Comparison of ENCODE assay signal across 38 cellular contexts in the genomic region with DNA sequence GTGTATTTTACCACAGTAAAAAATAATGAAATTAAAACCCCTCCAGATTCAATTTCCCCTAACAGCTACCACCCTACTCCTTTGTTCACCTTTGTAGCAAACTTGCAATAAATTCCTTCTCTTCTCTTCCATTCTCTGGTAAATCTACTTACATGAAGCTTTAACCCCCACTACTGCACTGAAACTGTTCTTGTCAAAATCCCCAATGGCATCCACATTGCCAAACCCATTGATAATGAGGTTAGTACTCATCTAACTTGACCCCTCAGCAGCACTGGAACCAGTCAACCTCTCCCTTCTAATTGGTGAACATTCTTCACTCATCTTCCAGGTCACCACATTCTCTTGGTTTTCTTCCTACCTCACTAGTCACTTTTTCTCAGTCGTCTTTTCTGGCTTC. TPM values are rescaled to one million over a fixed set of nuclear protein-coding genes. Genes with fewer than 3 reads are reported as not detected.
DNase-seq lines count a peak whose midpoint lies in the region; ATAC-seq, FAIRE-seq and TF ChIP-seq lines count a peak whose summit lies in the region.
"Had no signal": no experiment of that assay in that cellular context is flagged by ENCODE, and none has a peak within 500 bp of the region (broad histone marks: within the 10 kb centered on the region; RNA-seq: fewer than 3 reads in every experiment).

No MANE protein-coding gene starts in this region.

- H3K27me3 ChIP-seq in Panc1 (ENCODE audit: control insufficient read depth, insufficient read depth, low read length): no peaks in the 10 kb centered on the region
- no peaks in the 10 kb centered on the region for H3K27me3 ChIP-seq in gastrocnemius medialis
- H3K27me3 ChIP-seq in heart left ventricle: peaks cover 0 to 6% (median 0%) of the 10 kb centered on the region in 9 donors
- no peaks in the 10 kb centered on the region for H3K27me3 ChIP-seq in sigmoid colon
- H3K27me3 ChIP-seq: BE2C; BLaER1; BLaER1 treated with 17β-estradiol and CSF1 and Interleukin-3, amounts not matched to agents 10 nM and 100 nM had no signal

- DNase-seq in GM12892 (ENCODE audit: insufficient read length): no peak
- no peak for DNase-seq in Panc1 (ENCODE audit: low read depth, low spot score)
- no peak for DNase-seq in gastrocnemius medialis
- no peak for DNase-seq in heart left ventricle
- no peak for DNase-seq in sigmoid colon
- DNase-seq in posterior vena cava (ENCODE audit: low spot score): no peak
- DNase-seq: 8988T; ACHN; AML-193; BE2C; C1 segment of cervical spinal cord; Caco-2; Calu3; CD4-positive, alpha-beta memory T cell; CD4-positive, alpha-beta T cell; CD4-positive, CD25-positive, alpha-beta regulatory T cell; CD8-positive, alpha-beta memory T cell; CD8-positive, alpha-beta T cell; COR-L47; DMS 273 treated with DMSO at 0.1 percent for 48 hours; DMS153; DMS53; DMS79; DMS79 treated with DMSO at 0.1 percent for 48 hours; DND-41; EL had no signal

- CTCF ChIA-PET in HEK293 (lab: Yijun Ruan, JAX) (interaction anchor here (0.7 to 1.7 kb wide), 3 partner anchors 13 to 238 kb away, joined by 3 to 5 read pairs (median 3); no protein-coding TSS in a partner anchor), Panc1 (lab: Charles Lee) (no interaction called here)

- H3K27ac ChIP-seq in HEK293 (ENCODE audit: extremely low read depth, low read depth, low read length): no peak overlapping the region
- H3K27ac ChIP-seq in Panc1 (ENCODE audit: low read length): no peak overlapping the region
- peak overlapping the region in 3 of 4 donors; percentile 10 to 96 (median 20) for H3K27ac ChIP-seq in gastrocnemius medialis
- H3K27ac ChIP-seq in heart left ventricle: no peak overlapping the region
- H3K27ac ChIP-seq in sigmoid colon: no peak overlapping the region
- H3K27ac ChIP-seq: 22Rv1; A549; BLaER1; BLaER1 treated with 17β-estradiol and CSF1 and Interleukin-3, amounts not matched to agents 10 nM and 100 nM; C4-2B had no signal

- TF ChIP-seq POLR2A in GM12892 (IDR thresholded peaks at IDR 0.05; ENCODE audit: low read depth, low read length): no peak
- no peak for TF ChIP-seq POLR2A in gastrocnemius medialis (IDR thresholded peaks at IDR 0.05)
- TF ChIP-seq POLR2A in heart left ventricle (IDR thresholded peaks at IDR 0.05): no peak
- no peak for TF ChIP-seq POLR2A in sigmoid colon (IDR thresholded peaks at IDR 0.05)

- TF ChIP-seq CTCF in HEK293 (tag by site-specific recombination; IDR thresholded peaks at IDR 0.05): no peak
- TF ChIP-seq CTCF in Panc1 (IDR thresholded peaks at IDR 0.05): no peak
- TF ChIP-seq CTCF in gastrocnemius medialis (IDR thresholded peaks at IDR 0.05 in 4 of 5, conservative IDR thresholded peaks at IDR 0.05 in 1 of 5): no peak
- no peak for TF ChIP-seq CTCF in heart left ventricle (IDR thresholded peaks at IDR 0.05)
- no peak for TF ChIP-seq CTCF in sigmoid colon (IDR thresholded peaks at IDR 0.05)

- ATAC-seq in Panc1: no peak
- ATAC-seq in gastrocnemius medialis: no peak
- ATAC-seq in HG02885 (IDR thresholded peaks at IDR 0.05; ENCODE audit: poor library complexity, unreplicated experiment): no peak
- ATAC-seq in heart left ventricle: no peak
- ATAC-seq: A549; CD8-positive, alpha-beta T cell had no signal

- H3K9me3 ChIP-seq in HEK293 (ENCODE audit: control insufficient read depth, insufficient read depth, low read depth, low read length): no peaks in the 10 kb centered on the region
- no peaks in the 10 kb centered on the region for H3K9me3 ChIP-seq in Panc1 (ENCODE audit: control insufficient read depth, insufficient read depth, low read depth, low read length)
- H3K9me3 ChIP-seq in gastrocnemius medialis: no peaks in the 10 kb centered on the region
- H3K9me3 ChIP-seq in heart left ventricle: no peaks in the 10 kb centered on the region
- no peaks in the 10 kb centered on the region for H3K9me3 ChIP-seq in sigmoid colon
- H3K9me3 ChIP-seq: A549; BE2C; BLaER1; BLaER1 treated with 17β-estradiol and CSF1 and Interleukin-3, amounts not matched to agents 10 nM and 100 nM had no signal

- in situ Hi-C loops in Panc1 (cut with HindIII; ENCODE audit: low pct_unique_long_range_greater_than_20kb, low sequenced_read_pairs): no loop called here
- in situ Hi-C loops in gastrocnemius medialis (cut with MboI; ENCODE audit: low sequenced_read_pairs in 4 of 4): no loop called here

- POLR2A ChIA-PET in HEK293 (lab: Yijun Ruan, JAX) (no interaction called here), Panc1 (lab: Charles Lee) (no interaction called here)

- H3K36me3 ChIP-seq in HEK293 (ENCODE audit: control insufficient read depth in 2 of 2, insufficient read depth in 1 of 2, low read length in 2 of 2) (no peaks in the 10 kb centered on the region), Panc1 (ENCODE audit: control insufficient read depth, insufficient read depth, low read length) (no peaks in the 10 kb centered on the region), gastrocnemius medialis (no peaks in the 10 kb centered on the region), heart left ventricle (no peaks in the 10 kb centered on the region), sigmoid colon (no peaks in the 10 kb centered on the region)
- H3K36me3 ChIP-seq: BE2C; BLaER1; BLaER1 treated with 17β-estradiol and CSF1 and Interleukin-3, amounts not matched to agents 10 nM and 100 nM had no signal

- H3K4me3 ChIP-seq in HEK293 (ENCODE audit: low read depth, low read length) (no peak overlapping the region), Panc1 (ENCODE audit: low read depth in 2 of 2, low read length in 2 of 2) (no peak overlapping the region), gastrocnemius medialis (no peak overlapping the region), heart left ventricle (no peak overlapping the region), sigmoid colon (no peak overlapping the region)
- H3K4me3 ChIP-seq: A549; BLaER1; BLaER1 treated with 17β-estradiol and CSF1 and Interleukin-3, amounts not matched to agents 10 nM and 100 nM had no signal

- 68 to 87% (median 77%) methylated on average over 1 of the region's 1 CpG for WGBS in heart left ventricle, 4 donors
- 75 to 82% methylated on average over 1 of the region's 1 CpG for WGBS in sigmoid colon, 2 donors

- FAIRE-seq in GM12892 (lab: Jason Lieb, UNC): peak; percentile 27
- FAIRE-seq: A204.1, A549, D721Med had no signal

- intact Hi-C loops in Panc1 (cut with micrococcal nuclease; ENCODE audit: unreplicated experiment) (no loop called here), gastrocnemius medialis (cut with DNase I; ENCODE audit: low total_unique reads) (no loop called here), heart left ventricle (cut with DNase I) (no loop called here), sigmoid colon (cut with DNase I) (no loop called here), posterior vena cava (cut with DNase I) (no loop called here)

- H3K4me1 ChIP-seq in HEK293 (ENCODE audit: control insufficient read depth, insufficient read depth, low read length) (peaks cover 2% of the 10 kb centered on the region), Panc1 (ENCODE audit: control insufficient read depth, insufficient read depth, low read length) (0 out of 2 replicates have a peak, but pooled peaks cover 3% of the 10 kb centered on the region), gastrocnemius medialis (peaks cover 48 to 74% of the 10 kb centered on the region in 2 donors), heart left ventricle (peaks cover 0 to 32% (median 8%) of the 10 kb centered on the region in 12 donors), sigmoid colon (peaks cover 0 to 16% (median 10%) of the 10 kb centered on the region in 4 donors)
- H3K4me1 ChIP-seq: A549; BLaER1; BLaER1 treated with 17β-estradiol and CSF1 and Interleukin-3, amounts not matched to agents 10 nM and 100 nM had no signal

- TF ChIP-seq EP300 in sigmoid colon (IDR thresholded peaks at IDR 0.05): no peak

- BruUV-seq in Panc1 (replicated peaks; lab: Mats Ljungman, UMichigan): TSS peak; percentile 46

TF ChIP-seq in HEK293, 187 proteins besides CTCF, POLR2A, EP300 and RAD21 (continues in another document):
- peak; percentile 96 for TF ChIP-seq ZNF677 (tag by site-specific recombination; IDR thresholded peaks at IDR 0.05)

RNA-seq across cellular contexts. Expression of a gene that starts 29.6 kb away (rescaled TPM):
- polyA plus RNA-seq in GM12892 (2012; ENCODE audit: missing spikeins): 6.6 TPM
- 20.2 TPM for total RNA-seq in Panc1 (2021; ENCODE audit: unreplicated experiment)
- 20.9 TPM for polyA plus RNA-seq in Panc1 (2012; ENCODE audit: insufficient read length)
- total RNA-seq in gastrocnemius medialis: 10 to 100 TPM; 10.3 to 28.8 (median 20.0) TPM
- total RNA-seq in heart left ventricle: 1 to 10 TPM; 1.9 to 4.8 (median 3.4) TPM
- polyA plus RNA-seq in heart left ventricle: 1 to 10 TPM in 1 of 2 donors, under 1 TPM in 1; 0.72 to 3.8 TPM
- 10 to 100 TPM in 1 of 4 donors, 1 to 10 TPM in 3; 3.4 to 11.9 (median 5.6) TPM for total RNA-seq in sigmoid colon
- under 1 TPM in 1 of 3 donors, not detected in 2; 0.80 TPM for polyA plus RNA-seq in sigmoid colon
- under 1 TPM; 0.51 to 0.90 TPM for total RNA-seq in posterior vena cava
- total RNA-seq: A673; CD4-positive, CD25-positive, alpha-beta regulatory T cell had no signal
- polyA plus RNA-seq: BJ; CD14-positive monocyte; CD4-positive, CD25-positive, alpha-beta regulatory T cell; CD8-positive, alpha-beta memory T cell had no signal

Comparison
In these comparisons a context has a peak if more than half of its experiments do, and no peak if none do; other contexts are left out.
1. H3K27ac ChIP-seq: peak in gastrocnemius medialis (3 of 4); none in HEK293 (single experiment), Panc1 (single experiment), heart left ventricle (0 of 12) and sigmoid colon (0 of 4).